Comparison of ENCODE assay signal across 1 cellular context in genomic region chr2:147394179-147394790, GRCh38.
TF ChIP-seq lines count a peak whose summit lies in the region.

No MANE protein-coding gene starts in this region.

TF ChIP-seq in HEK293, 187 proteins besides CTCF, POLR2A, EP300 and RAD21 (continued from another document):
- TF ChIP-seq ZNF580 (tag by site-specific recombination; IDR thresholded peaks at IDR 0.05) (peak; percentile 60), ZNF266 (tag by site-specific recombination; IDR thresholded peaks at IDR 0.05; ENCODE audit: low read depth) (no peak), ZNF324 (tag by site-specific recombination; IDR thresholded peaks at IDR 0.05) (no peak), ZNF558 (tag by site-specific recombination; IDR thresholded peaks at IDR 0.05) (no peak), FEZF1 (tag by site-specific recombination; IDR thresholded peaks at IDR 0.05) (peak; percentile 89), OSR2 (tag by site-specific recombination; IDR thresholded peaks at IDR 0.05) (peak; percentile 38; the same call in 1 of the 2 replicates), ZNF843 (tag by site-specific recombination; IDR thresholded peaks at IDR 0.05) (peak; percentile 96), ZNF416 (tag by site-specific recombination; IDR thresholded peaks at IDR 0.05) (no peak), ZNF18 (tag by site-specific recombination; IDR thresholded peaks at IDR 0.05) (peak; percentile 44; the same call in 1 of the 2 replicates), ZNF560 (tag by site-specific recombination; IDR thresholded peaks at IDR 0.05; ENCODE audit: borderline replicate concordance) (no peak)
